In genomic region chr2:232882085-232882484, GRCh38 we compare ENCODE assay signal across 14 cellular contexts. TPM values are rescaled to one million over a fixed set of nuclear protein-coding genes. Genes with fewer than 3 reads are reported as not detected.
DNase-seq lines count a peak whose midpoint lies in the region; ATAC-seq and TF ChIP-seq lines count a peak whose summit lies in the region.
"Had no signal": no experiment of that assay in that cellular context is flagged by ENCODE, and none has a peak within 500 bp of the region (broad histone marks: within the 10 kb centered on the region; RNA-seq: fewer than 3 reads in every experiment).

No MANE protein-coding gene starts in this region.

- H3K36me3 Mint-ChIP-seq in activated T-helper 2 cell treated with anti-CD3 and anti-CD28 coated beads, Interferon-gamma antibody, Interleukin-2, Interleukin-4, amounts not matched to agents 10 μg/mL and 5 μg/mL and 100 μg/mL, durations not matched to agents 14 hours and 24 hours and 36 hours (ENCODE audit: low read depth), result no peaks in the 10 kb centered on the region
- H3K36me3 Mint-ChIP-seq: CD8-positive, alpha-beta memory T cell had no signal

- H4K91ac ChIP-seq in IMR-90 (ENCODE audit: insufficient read depth, low read depth, low read length), result no peak overlapping the region

- H3K4me3 ChIP-seq in left ventricle myocardium inferior (no peak overlapping the region), right atrium auricular region (no peak overlapping the region), IMR-90 (ENCODE audit: insufficient read depth, low read depth, low read length) (no peak overlapping the region), lower lobe of right lung (no peak overlapping the region)
- H3K4me3 ChIP-seq: BLaER1, HAP-1 had no signal

- dilution Hi-C loops in IMR-90 (cut with HindIII; ENCODE audit: low sequenced_read_pairs, unreplicated experiment), result no loop called here

- H3K27me3 Mint-ChIP-seq in activated T-helper 2 cell treated with anti-CD3 and anti-CD28 coated beads, Interferon-gamma antibody, Interleukin-2, Interleukin-4, amounts not matched to agents 10 μg/mL and 5 μg/mL and 100 μg/mL, durations not matched to agents 14 hours and 24 hours and 36 hours (ENCODE audit: low read depth), result no peaks in the 10 kb centered on the region

- POLR2A ChIA-PET in IMR-90 (lab: Charles Lee; ENCODE audit: unreplicated experiment), result no interaction called here

- H3K18ac ChIP-seq in IMR-90 (ENCODE audit: low read depth, low read length), result no peak overlapping the region

- H4K20me1 ChIP-seq in IMR-90 (ENCODE audit: insufficient read depth, low read length), result no peaks in the 10 kb centered on the region; the same call in 1 of the 2 replicates

- no peak overlapping the region for H2AFZ ChIP-seq in IMR-90 (replicated peaks; ENCODE audit: low read length, poor library complexity)

- H3K4me2 ChIP-seq in IMR-90 (ENCODE audit: low read depth, low read length), result no peak overlapping the region
- H3K4me2 ChIP-seq: BLaER1 had no signal

- no peaks in the 10 kb centered on the region for H3K4me1 Mint-ChIP-seq in activated T-helper 2 cell treated with anti-CD3 and anti-CD28 coated beads, Interferon-gamma antibody, Interleukin-2, Interleukin-4, amounts not matched to agents 10 μg/mL and 5 μg/mL and 100 μg/mL, durations not matched to agents 14 hours and 24 hours and 36 hours (ENCODE audit: low read depth)

- H3K27me3 ChIP-seq in left ventricle myocardium inferior (ENCODE audit: low read depth), result peaks cover 46% of the 10 kb centered on the region
- H3K27me3 ChIP-seq in right atrium auricular region, result no peaks in the 10 kb centered on the region
- peaks cover 9% of the 10 kb centered on the region; the same call in 1 of the 2 replicates for H3K27me3 ChIP-seq in IMR-90 (ENCODE audit: control insufficient read depth, insufficient read depth, low read length)
- peaks cover 4% of the 10 kb centered on the region for H3K27me3 ChIP-seq in lower lobe of right lung (ENCODE audit: low read depth)

- no peak overlapping the region for H2BK5ac ChIP-seq in IMR-90 (ENCODE audit: low read depth, low read length, poor library complexity, severe bottlenecking)

- no TSS peak for BruUV-seq in IMR-90 (replicated peaks; lab: Mats Ljungman, UMichigan)

- no peak overlapping the region for H2AK5ac ChIP-seq in IMR-90 (ENCODE audit: low read depth, low read length)

- peak overlapping the region; percentile 65 for H2AK9ac ChIP-seq in IMR-90 (replicated peaks; ENCODE audit: low read depth, low read length, poor library complexity)

- H4K8ac ChIP-seq in IMR-90 (ENCODE audit: low read depth in 2 of 2, low read length in 2 of 2), result no peak overlapping the region

- in situ Hi-C loops in IMR-90 (cut with MboI; ENCODE audit: low sequenced_read_pairs), result no loop called here

- WGBS in IMR-90 (ENCODE audit: extremely low coverage in 2 of 2, insufficient read length in 1 of 2), 2 experiments, result 88% methylated on average over 12 of the region's 17 CpGs; no CpG with 5 or more reads in 1 of the 2 experiments

- H2BK20ac ChIP-seq in IMR-90 (ENCODE audit: low read depth, low read length), result no peak overlapping the region

- H3K27ac Mint-ChIP-seq in activated T-helper 2 cell treated with anti-CD3 and anti-CD28 coated beads, Interferon-gamma antibody, Interleukin-2, Interleukin-4, amounts not matched to agents 10 μg/mL and 5 μg/mL and 100 μg/mL, durations not matched to agents 14 hours and 24 hours and 36 hours, result no peak overlapping the region
- H3K27ac Mint-ChIP-seq: CD8-positive, alpha-beta memory T cell had no signal

- no peak for ATAC-seq in IMR-90 (ENCODE audit: low read depth)
- ATAC-seq in lower lobe of right lung, result no peak

- intact Hi-C loops in left ventricle myocardium inferior (cut with micrococcal nuclease) (no loop called here), IMR-90 (cut with micrococcal nuclease) (no loop called here), lower lobe of right lung (cut with DNase I) (no loop called here), posterior vena cava (cut with DNase I) (no loop called here)
- intact Hi-C loops in activated T-helper 2 cell treated with anti-CD3 and anti-CD28 coated beads, Interferon-gamma antibody, Interleukin-2, Interleukin-4, amounts not matched to agents 10 μg/mL and 5 μg/mL and 100 μg/mL, durations not matched to agents 14 hours and 24 hours and 36 hours (cut with micrococcal nuclease), result no loop called here

- H3K4me1 ChIP-seq in left ventricle myocardium inferior (no peaks in the 10 kb centered on the region), right atrium auricular region (no peaks in the 10 kb centered on the region), IMR-90 (ENCODE audit: control insufficient read depth, insufficient read depth, low read length) (no peaks in the 10 kb centered on the region), lower lobe of right lung (no peaks in the 10 kb centered on the region)
- H3K4me1 ChIP-seq: Caco-2 had no signal

- H3K9me3 Mint-ChIP-seq in activated T-helper 2 cell treated with anti-CD3 and anti-CD28 coated beads, Interferon-gamma antibody, Interleukin-2, Interleukin-4, amounts not matched to agents 10 μg/mL and 5 μg/mL and 100 μg/mL, durations not matched to agents 14 hours and 24 hours and 36 hours, result no peaks in the 10 kb centered on the region
- H3K9me3 Mint-ChIP-seq: CD8-positive, alpha-beta memory T cell had no signal

- H3K36me3 ChIP-seq in left ventricle myocardium inferior (no peaks in the 10 kb centered on the region), right atrium auricular region (no peaks in the 10 kb centered on the region), IMR-90 (ENCODE audit: control insufficient read depth, insufficient read depth, low read length) (no peaks in the 10 kb centered on the region), lower lobe of right lung (no peaks in the 10 kb centered on the region)
- H3K36me3 ChIP-seq: BLaER1, HAP-1 had no signal

- no peaks in the 10 kb centered on the region for H3K79me1 ChIP-seq in IMR-90 (ENCODE audit: low read depth in 1 of 2, low read length in 2 of 2)

- H3K9me3 ChIP-seq in left ventricle myocardium inferior (replicated peaks), result no peaks in the 10 kb centered on the region
- no peaks in the 10 kb centered on the region for H3K9me3 ChIP-seq in right atrium auricular region
- no peaks in the 10 kb centered on the region for H3K9me3 ChIP-seq in IMR-90 (ENCODE audit: control insufficient read depth, insufficient read depth, low read length)
- H3K9me3 ChIP-seq in lower lobe of right lung, result no peaks in the 10 kb centered on the region
- H3K9me3 ChIP-seq: BLaER1, Caco-2, HAP-1 had no signal

- peak; percentile 4 for DNase-seq in left ventricle myocardium inferior
- DNase-seq in right atrium auricular region (ENCODE audit: low spot score), result no peak
- DNase-seq in IMR-90, result no peak
- peak; percentile 31 for DNase-seq in lower lobe of right lung
- peak; percentile 81 for DNase-seq in posterior vena cava (ENCODE audit: low spot score)
- no peak for DNase-seq in DMS53 (lab: John Stamatoyannopoulos, UW)
- DNase-seq in stimulated activated CD4-positive, alpha-beta T cell treated with anti-CD3 and anti-CD28 coated beads, Interleukin-4, amount 100 ng/mL, for 4 hours, result no peak
- DNase-seq in activated T-helper 2 cell treated with anti-CD3 and anti-CD28 coated beads, Interferon-gamma antibody, Interleukin-2, Interleukin-4, amounts not matched to agents 10 μg/mL and 5 μg/mL and 100 μg/mL, durations not matched to agents 14 hours and 24 hours and 36 hours (ENCODE audit: low spot score), result no peak
- DNase-seq: Caco-2, GF-D8, GOT3 had no signal

- no peak overlapping the region for H4K5ac ChIP-seq in IMR-90 (ENCODE audit: low read depth, low read length)

- no peak for TF ChIP-seq RAD21 in IMR-90 (IDR thresholded peaks at IDR 0.05; ENCODE audit: low read length)

- H3K4ac ChIP-seq in IMR-90 (ENCODE audit: low read depth, low read length), result no peak overlapping the region

- H3K4me3 Mint-ChIP-seq in activated T-helper 2 cell treated with anti-CD3 and anti-CD28 coated beads, Interferon-gamma antibody, Interleukin-2, Interleukin-4, amounts not matched to agents 10 μg/mL and 5 μg/mL and 100 μg/mL, durations not matched to agents 14 hours and 24 hours and 36 hours (ENCODE audit: low read depth), result no peak overlapping the region
- H3K4me3 Mint-ChIP-seq: CD8-positive, alpha-beta memory T cell had no signal

- no peak overlapping the region for H2BK15ac ChIP-seq in IMR-90 (ENCODE audit: low read depth, low read length)

- H3K9me1 ChIP-seq in IMR-90 (ENCODE audit: insufficient read depth, low read length), result peaks cover 4% of the 10 kb centered on the region; the same call in 1 of the 2 replicates

- TF ChIP-seq POLR2A in IMR-90 (IDR thresholded peaks at IDR 0.05; ENCODE audit: low read depth, low read length), result no peak

- H3K27ac ChIP-seq in left ventricle myocardium inferior (replicated peaks) (no peak overlapping the region), right atrium auricular region (no peak overlapping the region), IMR-90 (ENCODE audit: insufficient read depth, low read length) (no peak overlapping the region), lower lobe of right lung (no peak overlapping the region)
- H3K27ac ChIP-seq: BLaER1 had no signal

- no peak overlapping the region for H3K56ac ChIP-seq in IMR-90 (ENCODE audit: extremely low read depth, insufficient read depth, low read length)

- CTCF ChIA-PET in IMR-90 (lab: Yijun Ruan, JAX), result no interaction called here

- no peak overlapping the region for H3K23ac ChIP-seq in IMR-90 (ENCODE audit: low read depth, low read length)

- TF ChIP-seq CTCF in left ventricle myocardium inferior (IDR thresholded peaks at IDR 0.05; ENCODE audit: borderline replicate concordance) (no peak), right atrium auricular region (IDR thresholded peaks at IDR 0.05) (no peak), IMR-90 (conservative IDR thresholded peaks at IDR 0.05; ENCODE audit: low read depth, low read length) (no peak), lower lobe of right lung (IDR thresholded peaks at IDR 0.05) (no peak)

- no peak overlapping the region for H3K9ac ChIP-seq in IMR-90 (ENCODE audit: low read depth, low read length)
- H3K9ac ChIP-seq: BLaER1 had no signal

- H2BK120ac ChIP-seq in IMR-90 (ENCODE audit: low read depth, low read length), result no peak overlapping the region

- no peak overlapping the region for H3K14ac ChIP-seq in IMR-90 (replicated peaks; ENCODE audit: low read depth, low read length)

TF ChIP-seq in IMR-90, 13 proteins besides CTCF, POLR2A, EP300 and RAD21 (continues in another document):
- TF ChIP-seq CHD1 (IDR thresholded peaks at IDR 0.05; ENCODE audit: low read depth, low read length), result no peak
- no peak for TF ChIP-seq FOS (IDR thresholded peaks at IDR 0.05; ENCODE audit: low read depth, low read length)
- TF ChIP-seq MAFK (IDR thresholded peaks at IDR 0.05; ENCODE audit: low read depth, low read length), result no peak

RNA-seq across cellular contexts. Expression of gene SNORC, which starts 12.0 kb away (rescaled TPM):
- 1.0 TPM for total RNA-seq in left ventricle myocardium inferior
- under 1 TPM; 0.12 to 0.30 TPM for total RNA-seq in right atrium auricular region
- under 0.01 and 0.28 TPM in 2 replicates for total RNA-seq in IMR-90 (2012; rRNA removed)
- 0.67 and 0.79 TPM in 2 replicates for polyA plus RNA-seq in IMR-90 (2012; rRNA removed)
- 0.03 and 0.26 TPM in 2 replicates for polyA plus RNA-seq in IMR-90 (2012; cell fraction: cytosol; rRNA removed)
- 5.9 and 8.0 TPM in 2 replicates for polyA plus RNA-seq in IMR-90 (2012; cell fraction: nucleus; rRNA removed; ENCODE audit: low replicate concordance)
- 0.53 TPM for total RNA-seq in lower lobe of right lung
- under 1 TPM; 0.79 to 1.00 TPM for total RNA-seq in posterior vena cava
- total RNA-seq in activated T-helper 2 cell treated with anti-CD3 and anti-CD28 coated beads, Interferon-gamma antibody, Interleukin-2, Interleukin-4, amounts not matched to agents 10 μg/mL and 5 μg/mL and 100 μg/mL, durations not matched to agents 14 hours and 24 hours and 36 hours, result 1.9 and 3.2 TPM in 2 replicates
- polyA plus RNA-seq: CD8-positive, alpha-beta memory T cell had no signal

Comparison
In these comparisons a context has a peak if more than half of its experiments do, and no peak if none do; other contexts are left out.
1. DNase-seq: peak in left ventricle myocardium inferior (single experiment), lower lobe of right lung (single experiment) and posterior vena cava (single experiment); none in right atrium auricular region (single experiment), IMR-90 (single experiment), DMS53 (single experiment), stimulated activated CD4-positive, alpha-beta T cell treated with anti-CD3 and anti-CD28 coated beads, Interleukin-4, amount 100 ng/mL, for 4 hours (0 of 2) and activated T-helper 2 cell treated with anti-CD3 and anti-CD28 coated beads, Interferon-gamma antibody, Interleukin-2, Interleukin-4, amounts not matched to agents 10 μg/mL and 5 μg/mL and 100 μg/mL, durations not matched to agents 14 hours and 24 hours and 36 hours (single experiment).